Comparison of ENCODE assay signal across 20 cellular contexts in the genomic region with DNA sequence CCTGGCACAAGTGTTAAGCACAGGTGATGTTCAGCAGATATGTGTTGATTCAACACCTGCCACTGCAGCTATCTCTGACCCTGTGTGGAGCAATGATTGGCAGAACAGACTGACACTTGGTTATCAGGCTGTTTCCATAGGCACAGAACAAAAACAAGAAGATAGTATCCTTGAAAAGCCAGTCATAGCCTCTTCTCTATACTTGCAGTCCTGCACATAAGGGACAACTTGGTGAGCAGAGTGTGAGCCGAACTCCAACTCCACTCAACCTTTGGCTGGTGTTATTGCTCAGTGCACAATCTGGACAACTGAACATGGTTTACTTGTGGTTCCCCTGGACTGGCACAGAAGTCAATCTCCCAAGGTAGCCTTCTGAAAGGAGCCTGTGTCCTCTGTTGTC.
DNase-seq lines count a peak whose midpoint lies in the region; ATAC-seq, FAIRE-seq and TF ChIP-seq lines count a peak whose summit lies in the region.
"Had no signal": no experiment of that assay in that cellular context is flagged by ENCODE, and none has a peak within 500 bp of the region (broad histone marks: within the 10 kb centered on the region; RNA-seq: fewer than 3 reads in every experiment).

No MANE protein-coding gene starts in this region.

- peaks cover 16 to 22% of the 10 kb centered on the region in 2 experiments for H3K4me1 Mint-ChIP-seq in H9
- peaks cover 54% of the 10 kb centered on the region for H3K4me1 Mint-ChIP-seq in astrocyte (ENCODE audit: low read depth, unreplicated experiment)
- H3K4me1 Mint-ChIP-seq in stimulated activated naive CD8-positive, alpha-beta T cell treated with anti-CD3 and anti-CD28 coated beads, Interleukin-15, amount 100 ng/mL, for 72 hours: no peaks in the 10 kb centered on the region
- H3K4me1 Mint-ChIP-seq: CD14-positive monocyte had no signal

- in situ Hi-C loops in gastrocnemius medialis (cut with MboI; ENCODE audit: low sequenced_read_pairs in 4 of 4): no loop called here

- no peak overlapping the region for H3K4ac ChIP-seq in H9 (ENCODE audit: low read depth, low read length)

- H3K27me3 ChIP-seq in H9 (ENCODE audit: insufficient read depth, low read length) (no peaks in the 10 kb centered on the region), astrocyte (ENCODE audit: insufficient read depth, low read length) (no peaks in the 10 kb centered on the region), gastrocnemius medialis (no peaks in the 10 kb centered on the region), lower lobe of right lung (ENCODE audit: low read depth) (no peaks in the 10 kb centered on the region)

- no peak overlapping the region for H2BK120ac ChIP-seq in H9 (ENCODE audit: low read depth, low read length, poor library complexity, severe bottlenecking)

- peak overlapping the region; percentile 40 for H3K23ac ChIP-seq in H9 (ENCODE audit: insufficient read length, low read depth, low read length)

- H2BK20ac ChIP-seq in H9 (ENCODE audit: low read depth, low read length, poor library complexity, severe bottlenecking): no peak overlapping the region

- no peak overlapping the region for H3K4me3 ChIP-seq in astrocyte (ENCODE audit: insufficient read depth, low read depth, low read length)
- H3K4me3 ChIP-seq in foreskin fibroblast (ENCODE audit: low read depth in 1 of 2, low read length in 2 of 2): peak overlapping the region; percentile 49 to 52
- no peak overlapping the region for H3K4me3 ChIP-seq in gastrocnemius medialis
- no peak overlapping the region for H3K4me3 ChIP-seq in lower lobe of right lung
- H3K4me3 ChIP-seq: A549, HAP-1 had no signal

- no peak for TF ChIP-seq CTCF in H9 (conservative IDR thresholded peaks at IDR 0.05)
- no peak for TF ChIP-seq CTCF in astrocyte (IDR thresholded peaks at IDR 0.05; ENCODE audit: insufficient read depth, low read depth, low read length)
- TF ChIP-seq CTCF in foreskin fibroblast (IDR thresholded peaks at IDR 0.05; ENCODE audit: low read depth, low read length): no peak
- no peak for TF ChIP-seq CTCF in gastrocnemius medialis (IDR thresholded peaks at IDR 0.05 in 4 of 5, conservative IDR thresholded peaks at IDR 0.05 in 1 of 5)
- no peak for TF ChIP-seq CTCF in lower lobe of right lung (IDR thresholded peaks at IDR 0.05)

- H3K4me1 ChIP-seq in H9 (ENCODE audit: insufficient read depth, low read length) (no peaks in the 10 kb centered on the region), astrocyte (ENCODE audit: insufficient read depth, low read length) (peaks cover 27% of the 10 kb centered on the region), gastrocnemius medialis (peaks cover 0 to 8% of the 10 kb centered on the region in 2 donors), lower lobe of right lung (no peaks in the 10 kb centered on the region)
- H3K4me1 ChIP-seq: HAP-1 had no signal

- H4K8ac ChIP-seq in H9 (replicated peaks; ENCODE audit: insufficient read length, low read depth, low read length): no peak overlapping the region

- no peaks in the 10 kb centered on the region for H3K79me2 ChIP-seq in H9 (ENCODE audit: insufficient read depth, low read length)
- H3K79me2 ChIP-seq in astrocyte (ENCODE audit: insufficient read depth, low read length): peaks cover 77% of the 10 kb centered on the region

- H3K4me2 ChIP-seq in H9 (ENCODE audit: insufficient read depth, insufficient read length, low read length) (no peak overlapping the region), astrocyte (ENCODE audit: low read length) (peak overlapping the region; percentile 5)
- H3K4me2 ChIP-seq: A549 had no signal

- H2AFZ ChIP-seq in H9 (ENCODE audit: low read length): no peak overlapping the region
- no peak overlapping the region for H2AFZ ChIP-seq in astrocyte (ENCODE audit: low read depth, low read length)

- intact Hi-C loops in gastrocnemius medialis (cut with DNase I; ENCODE audit: low total_unique reads): no loop called here
- intact Hi-C loops in lower lobe of right lung (cut with DNase I): no loop called here

- H3K27ac Mint-ChIP-seq in H9 (no peak overlapping the region), astrocyte (ENCODE audit: unreplicated experiment) (no peak overlapping the region)
- H3K27ac Mint-ChIP-seq in stimulated activated naive CD8-positive, alpha-beta T cell treated with anti-CD3 and anti-CD28 coated beads, Interleukin-15, amount 100 ng/mL, for 72 hours: no peak overlapping the region
- H3K27ac Mint-ChIP-seq: CD14-positive monocyte; CD8-positive, alpha-beta T cell had no signal

- no peak overlapping the region for H3T11ph ChIP-seq in H9 (ENCODE audit: low read length)

- H3K23me2 ChIP-seq in H9 (ENCODE audit: insufficient read length, low read depth, low read length, poor library complexity, severe bottlenecking): no peaks in the 10 kb centered on the region

- H3K4me3 Mint-ChIP-seq in H9: no peak overlapping the region
- no peak overlapping the region for H3K4me3 Mint-ChIP-seq in astrocyte (ENCODE audit: unreplicated experiment)
- H3K4me3 Mint-ChIP-seq in stimulated activated naive CD8-positive, alpha-beta T cell treated with anti-CD3 and anti-CD28 coated beads, Interleukin-15, amount 100 ng/mL, for 72 hours: no peak overlapping the region
- H3K4me3 Mint-ChIP-seq: CD14-positive monocyte; CD8-positive, alpha-beta T cell had no signal

- no peak for DNase-seq in H9
- no peak for DNase-seq in astrocyte (ENCODE audit: low read depth)
- DNase-seq in foreskin fibroblast: no peak
- no peak for DNase-seq in gastrocnemius medialis
- no peak for DNase-seq in HEK293T (ENCODE audit: extremely low spot score)
- no peak for DNase-seq in NCI-H524 treated with DMSO at 0.1 percent for 48 hours (lab: John Stamatoyannopoulos, UW)
- no peak for DNase-seq in lower lobe of right lung
- DNase-seq in stimulated activated naive CD8-positive, alpha-beta T cell treated with anti-CD3 and anti-CD28 coated beads, Interleukin-15, amount 100 ng/mL, for 72 hours: no peak
- DNase-seq: CD8-positive, alpha-beta T cell; COR-L47; DMS153; DMS79 treated with DMSO at 0.1 percent for 48 hours; EL; GOT3 had no signal

- no peaks in the 10 kb centered on the region for H4K20me1 ChIP-seq in H9 (ENCODE audit: control insufficient read depth, insufficient read depth, insufficient read length)
- no peaks in the 10 kb centered on the region for H4K20me1 ChIP-seq in astrocyte (ENCODE audit: insufficient read depth, low read length)

- H4K5ac ChIP-seq in H9 (ENCODE audit: insufficient read length, low read depth, low read length): no peak overlapping the region

- no peak overlapping the region for H3K14ac ChIP-seq in H9 (ENCODE audit: insufficient read depth, low read length)

- no peak for FAIRE-seq in astrocyte (lab: Jason Lieb, UNC)
- FAIRE-seq: A549, D721Med, G401.6, GM12892 had no signal

- H3K9ac ChIP-seq in H9 (ENCODE audit: extremely low read depth, insufficient read length, low read length) (no peak overlapping the region), astrocyte (ENCODE audit: low read length) (no peak overlapping the region)

- H2BK5ac ChIP-seq in H9 (ENCODE audit: insufficient read length, low read length): no peak overlapping the region

- no peak overlapping the region for H3K56ac ChIP-seq in H9 (ENCODE audit: insufficient read length, low read depth, low read length)

- no peak for TF ChIP-seq POLR2A in gastrocnemius medialis (IDR thresholded peaks at IDR 0.05)

- H3K27ac ChIP-seq in H9 (ENCODE audit: insufficient read length, low read depth, low read length) (no peak overlapping the region), astrocyte (ENCODE audit: low read depth, low read length) (peak overlapping the region; percentile 6), gastrocnemius medialis (peak overlapping the region; percentile 23 to 45 (median 30)), lower lobe of right lung (no peak overlapping the region)
- H3K27ac ChIP-seq: A549 had no signal

- H3K9me3 ChIP-seq in H9 (ENCODE audit: control insufficient read depth, low read depth, low read length): no peaks in the 10 kb centered on the region
- H3K9me3 ChIP-seq in astrocyte (ENCODE audit: insufficient read depth, low read depth, low read length): no peaks in the 10 kb centered on the region
- H3K9me3 ChIP-seq in gastrocnemius medialis: no peaks in the 10 kb centered on the region
- no peaks in the 10 kb centered on the region for H3K9me3 ChIP-seq in lower lobe of right lung
- H3K9me3 ChIP-seq: A549, HAP-1 had no signal

- no peaks in the 10 kb centered on the region; a peak in 1 of 7 replicates for H3K36me3 Mint-ChIP-seq in H9 (ENCODE audit: insufficient read depth in 1 of 3, low read depth in 3 of 3)
- H3K36me3 Mint-ChIP-seq in astrocyte (ENCODE audit: low read depth, unreplicated experiment): peaks cover 15% of the 10 kb centered on the region
- H3K36me3 Mint-ChIP-seq: CD14-positive monocyte; CD8-positive, alpha-beta T cell had no signal

- no peak overlapping the region for H2AK5ac ChIP-seq in H9 (ENCODE audit: insufficient read length, low read length)

- H4K91ac ChIP-seq in H9 (ENCODE audit: insufficient read length, low read depth, low read length): no peak overlapping the region

- no CpG with 5 or more reads among the region's 1 CpG for WGBS in H9 (ENCODE audit: extremely low coverage, insufficient read length, low lambda C conversion rate)

- H3K79me1 ChIP-seq in H9 (ENCODE audit: insufficient read depth, low read depth, low read length, poor library complexity, severe bottlenecking): no peaks in the 10 kb centered on the region

- peak overlapping the region; percentile 55; the same call in 1 of the 2 replicates for H2BK15ac ChIP-seq in H9 (ENCODE audit: low read depth, low read length)

- H3K27me3 Mint-ChIP-seq in H9 (ENCODE audit: low read depth): no peaks in the 10 kb centered on the region
- no peaks in the 10 kb centered on the region for H3K27me3 Mint-ChIP-seq in astrocyte (ENCODE audit: low read depth, unreplicated experiment)
- no peaks in the 10 kb centered on the region for H3K27me3 Mint-ChIP-seq in stimulated activated naive CD8-positive, alpha-beta T cell treated with anti-CD3 and anti-CD28 coated beads, Interleukin-15, amount 100 ng/mL, for 72 hours

- H3K36me3 ChIP-seq in astrocyte (ENCODE audit: insufficient read depth, low read length): no peaks in the 10 kb centered on the region
- H3K36me3 ChIP-seq in gastrocnemius medialis: no peaks in the 10 kb centered on the region
- H3K36me3 ChIP-seq in lower lobe of right lung: no peaks in the 10 kb centered on the region
- H3K36me3 ChIP-seq: HAP-1 had no signal

- no peaks in the 10 kb centered on the region for H3K9me3 Mint-ChIP-seq in H9
- H3K9me3 Mint-ChIP-seq in astrocyte (ENCODE audit: unreplicated experiment): no peaks in the 10 kb centered on the region
- H3K9me3 Mint-ChIP-seq in stimulated activated naive CD8-positive, alpha-beta T cell treated with anti-CD3 and anti-CD28 coated beads, Interleukin-15, amount 100 ng/mL, for 72 hours: no peaks in the 10 kb centered on the region
- H3K9me3 Mint-ChIP-seq: CD8-positive, alpha-beta T cell had no signal

- CTCF ChIA-PET in HEK293T (lab: Yijun Ruan, JAX): no interaction called here

- ATAC-seq in gastrocnemius medialis (no peak), lower lobe of right lung (no peak)
- no peak for ATAC-seq in stimulated activated naive CD8-positive, alpha-beta T cell treated with anti-CD3 and anti-CD28 coated beads, Interleukin-15, amount 100 ng/mL, for 72 hours
- ATAC-seq: A549; CD8-positive, alpha-beta T cell had no signal

- POLR2A ChIA-PET in HEK293T (lab: Yijun Ruan, JAX): no interaction called here

- H2BK12ac ChIP-seq in H9 (ENCODE audit: insufficient read length, low read depth, low read length): no peak overlapping the region

- H3K18ac ChIP-seq in H9 (ENCODE audit: insufficient read length, low read depth, low read length): no peak overlapping the region

Comparison
In these comparisons a context has a peak if more than half of its experiments do, and no peak if none do; other contexts are left out.
1. H3K27ac ChIP-seq: peak in astrocyte (single experiment) and gastrocnemius medialis (4 of 4); none in H9 (single experiment) and lower lobe of right lung (single experiment).
2. H3K4me3 ChIP-seq: peak in foreskin fibroblast (2 of 2); none in astrocyte (single experiment), gastrocnemius medialis (0 of 4) and lower lobe of right lung (single experiment).